7 cellular contexts compared by ENCODE assay signal in genomic region chr1:2587071-2587859, GRCh38. TPM values are rescaled to one million over a fixed set of nuclear protein-coding genes. Genes with fewer than 3 reads are reported as not detected.
DNase-seq lines count a peak whose midpoint lies in the region; ATAC-seq and TF ChIP-seq lines count a peak whose summit lies in the region.

No MANE protein-coding gene starts in this region.

- H3K27me3 Mint-ChIP-seq in activated naive CD8-positive, alpha-beta T cell treated with anti-CD3 and anti-CD28 coated beads for 36 hours: no peaks in the 10 kb centered on the region

- H3K4me1 Mint-ChIP-seq in activated naive CD8-positive, alpha-beta T cell treated with anti-CD3 and anti-CD28 coated beads for 36 hours: peaks cover 32% of the 10 kb centered on the region
- peaks cover 34% of the 10 kb centered on the region for H3K4me1 Mint-ChIP-seq in stimulated activated effector memory CD8-positive, alpha-beta T cell treated with anti-CD3 and anti-CD28 coated beads, Interleukin-12 subunit alpha, Interleukin-12 subunit beta, amount 100 ng/mL, for 72 hours

- H3K4me1 ChIP-seq in iPS-15b (ENCODE audit: control insufficient read depth, insufficient read depth, low read length): peaks cover 3% of the 10 kb centered on the region

- H3K9ac ChIP-seq in iPS-15b (ENCODE audit: low read depth, low read length): peak overlapping the region; percentile 76

- in situ Hi-C loops in GM13976 (cut with MboI; ENCODE audit: low sequenced_read_pairs, unreplicated experiment): no loop called here

- peak overlapping the region; percentile 79 for H3K4me3 ChIP-seq in iPS-15b (ENCODE audit: low read depth, low read length)

- peaks cover 4% of the 10 kb centered on the region for H3K36me3 Mint-ChIP-seq in activated naive CD8-positive, alpha-beta T cell treated with anti-CD3 and anti-CD28 coated beads for 36 hours
- peaks cover 11% of the 10 kb centered on the region for H3K36me3 Mint-ChIP-seq in stimulated activated effector memory CD8-positive, alpha-beta T cell treated with anti-CD3 and anti-CD28 coated beads, Interleukin-12 subunit alpha, Interleukin-12 subunit beta, amount 100 ng/mL, for 72 hours

- H3K9me3 ChIP-seq in iPS-15b (ENCODE audit: control insufficient read depth, insufficient read depth, low read length): no peaks in the 10 kb centered on the region

- peak overlapping the region; percentile 69 for H3K27ac Mint-ChIP-seq in activated naive CD8-positive, alpha-beta T cell treated with anti-CD3 and anti-CD28 coated beads for 36 hours
- no peak overlapping the region for H3K27ac Mint-ChIP-seq in stimulated activated effector memory CD8-positive, alpha-beta T cell treated with anti-CD3 and anti-CD28 coated beads, Interleukin-12 subunit alpha, Interleukin-12 subunit beta, amount 100 ng/mL, for 72 hours

- peak overlapping the region; percentile 84 for H3K4me3 Mint-ChIP-seq in activated naive CD8-positive, alpha-beta T cell treated with anti-CD3 and anti-CD28 coated beads for 36 hours
- peak overlapping the region; percentile 91 for H3K4me3 Mint-ChIP-seq in stimulated activated effector memory CD8-positive, alpha-beta T cell treated with anti-CD3 and anti-CD28 coated beads, Interleukin-12 subunit alpha, Interleukin-12 subunit beta, amount 100 ng/mL, for 72 hours

- peak; percentile 65 for DNase-seq in GM13976 (ENCODE audit: low spot score)
- peak; percentile 44 for DNase-seq in HuH-7 (ENCODE audit: low spot score)
- peak; percentile 46 for DNase-seq in activated naive CD8-positive, alpha-beta T cell treated with anti-CD3 and anti-CD28 coated beads for 36 hours
- DNase-seq in stimulated activated effector memory CD8-positive, alpha-beta T cell treated with anti-CD3 and anti-CD28 coated beads, Interleukin-12 subunit alpha, Interleukin-12 subunit beta, amount 100 ng/mL, for 72 hours (ENCODE audit: low spot score in 2 of 2): peak in 1 of 2 donors; percentile 73
- no peak for DNase-seq in LoVo (ENCODE audit: low spot score)
- no peak for DNase-seq in NCI-H774 (lab: John Stamatoyannopoulos, UW)

- TF ChIP-seq CTCF in GM13976 (IDR thresholded peaks at IDR 0.05; ENCODE audit: borderline replicate concordance, control extremely low read depth, extremely low read depth, insufficient read depth, missing control alignments): no peak

- H3K9me3 Mint-ChIP-seq in activated naive CD8-positive, alpha-beta T cell treated with anti-CD3 and anti-CD28 coated beads for 36 hours: no peaks in the 10 kb centered on the region
- no peaks in the 10 kb centered on the region for H3K9me3 Mint-ChIP-seq in stimulated activated effector memory CD8-positive, alpha-beta T cell treated with anti-CD3 and anti-CD28 coated beads, Interleukin-12 subunit alpha, Interleukin-12 subunit beta, amount 100 ng/mL, for 72 hours

- peaks cover 6% of the 10 kb centered on the region for H3K36me3 ChIP-seq in iPS-15b (ENCODE audit: control insufficient read depth, insufficient read depth, low read length)

- no peaks in the 10 kb centered on the region for H3K27me3 ChIP-seq in iPS-15b (ENCODE audit: control insufficient read depth, insufficient read depth, low read length)

- peak; percentile 2 for ATAC-seq in stimulated activated effector memory CD8-positive, alpha-beta T cell treated with anti-CD3 and anti-CD28 coated beads, Interleukin-12 subunit alpha, Interleukin-12 subunit beta, amount 100 ng/mL, for 72 hours

RNA-seq across cellular contexts. Expression of gene PRXL2B, which starts 0.7 kb away (rescaled TPM):
- total RNA-seq in activated naive CD8-positive, alpha-beta T cell treated with anti-CD3 and anti-CD28 coated beads for 36 hours: 10 to 100 TPM; 42.2 to 43.2 TPM

RNA-seq across cellular contexts. Expression of gene TNFRSF14, which starts 31.1 kb away (rescaled TPM):
- 100 to 1,000 TPM in 1 of 2 experiments, 10 to 100 TPM in 1; 99.6 to 104 TPM for total RNA-seq in activated naive CD8-positive, alpha-beta T cell treated with anti-CD3 and anti-CD28 coated beads for 36 hours

RNA-seq across cellular contexts. Expression of gene MMEL1, which starts 45.6 kb away (rescaled TPM):
- total RNA-seq in activated naive CD8-positive, alpha-beta T cell treated with anti-CD3 and anti-CD28 coated beads for 36 hours: 1 to 10 TPM; 1.5 to 1.6 TPM

RNA-seq across cellular contexts. Expression of gene HES5, which starts 57.2 kb away (rescaled TPM):
- total RNA-seq in activated naive CD8-positive, alpha-beta T cell treated with anti-CD3 and anti-CD28 coated beads for 36 hours: under 1 TPM in 1 of 2 experiments, not detected in 1; 0.28 TPM

Comparison
In these comparisons a context has a peak if more than half of its experiments do, and no peak if none do; other contexts are left out.
1. DNase-seq: peak in GM13976 (single experiment), HuH-7 (single experiment) and activated naive CD8-positive, alpha-beta T cell treated with anti-CD3 and anti-CD28 coated beads for 36 hours (single experiment); none in LoVo (single experiment) and NCI-H774 (single experiment).